23 cellular contexts compared by ENCODE assay signal in the genomic region with DNA sequence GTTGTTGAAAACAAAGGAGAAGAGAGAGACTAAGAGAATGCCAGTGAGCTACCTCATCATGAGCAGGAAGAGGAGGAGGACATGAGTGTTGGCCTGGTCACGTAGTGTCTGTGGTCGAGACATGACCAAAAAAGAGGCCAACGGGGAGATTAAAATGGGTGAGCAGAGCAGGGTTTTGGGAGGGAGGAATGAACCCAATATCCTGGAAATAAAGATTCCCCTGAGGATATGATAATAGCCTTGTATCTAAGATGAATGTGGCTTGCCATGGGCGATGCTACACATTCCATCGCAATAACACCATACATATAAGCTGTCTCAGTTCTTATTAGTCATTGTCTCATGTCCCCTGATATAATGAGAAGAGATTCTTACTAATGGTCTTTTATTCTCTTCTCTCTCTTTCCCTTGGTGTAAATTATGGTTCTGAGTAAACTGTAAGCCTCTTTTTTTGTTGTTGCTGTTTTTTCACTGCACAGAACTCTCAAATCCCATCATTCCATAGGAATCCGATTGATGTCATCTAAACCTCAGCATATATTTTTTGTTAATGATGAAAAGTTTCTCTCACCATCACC.
DNase-seq lines count a peak whose midpoint lies in the region; ATAC-seq and TF ChIP-seq lines count a peak whose summit lies in the region.
"Had no signal": no experiment of that assay in that cellular context is flagged by ENCODE, and none has a peak within 500 bp of the region (broad histone marks: within the 10 kb centered on the region; RNA-seq: fewer than 3 reads in every experiment).

No MANE protein-coding gene starts in this region.

- H3K27ac ChIP-seq in RWPE2 (ENCODE audit: poor library complexity, severe bottlenecking), result peak overlapping the region; percentile 98
- H3K27ac ChIP-seq in breast epithelium, result no peak overlapping the region
- H3K27ac ChIP-seq: gastroesophageal sphincter, HL-60, parathyroid adenoma, right lobe of liver, transverse colon had no signal

- H3K4me1 ChIP-seq in RWPE2 (ENCODE audit: insufficient read depth, poor library complexity, severe bottlenecking), result peaks cover 57% of the 10 kb centered on the region
- no peaks in the 10 kb centered on the region for H3K4me1 ChIP-seq in breast epithelium
- H3K4me1 ChIP-seq: gastroesophageal sphincter, parathyroid adenoma, right lobe of liver, transverse colon had no signal

- H3K27me3 ChIP-seq in RWPE2 (ENCODE audit: insufficient read depth, poor library complexity, severe bottlenecking), result no peaks in the 10 kb centered on the region
- H3K27me3 ChIP-seq in breast epithelium, result no peaks in the 10 kb centered on the region
- H3K27me3 ChIP-seq: gastroesophageal sphincter, right lobe of liver, transverse colon had no signal

- intact Hi-C loops in breast epithelium (cut with DNase I; ENCODE audit: low total_unique reads), result no loop called here

- H3K9me3 ChIP-seq in RWPE2 (ENCODE audit: severe bottlenecking) (no peaks in the 10 kb centered on the region), breast epithelium (no peaks in the 10 kb centered on the region)
- H3K9me3 ChIP-seq: gastroesophageal sphincter, right lobe of liver, transverse colon had no signal

- H3K36me3 ChIP-seq in RWPE2 (ENCODE audit: low read depth), result no peaks in the 10 kb centered on the region
- H3K36me3 ChIP-seq in breast epithelium, result no peaks in the 10 kb centered on the region
- H3K36me3 ChIP-seq: gastroesophageal sphincter, right lobe of liver, transverse colon had no signal

- TF ChIP-seq CTCF in RWPE2 (IDR thresholded peaks at IDR 0.05; ENCODE audit: poor library complexity, severe bottlenecking) (no peak), breast epithelium (IDR thresholded peaks at IDR 0.05) (no peak)

- TF ChIP-seq POLR2A in breast epithelium (IDR thresholded peaks at IDR 0.05), result no peak

- H3K4me3 ChIP-seq in RWPE2 (ENCODE audit: severe bottlenecking), result no peak overlapping the region
- no peak overlapping the region for H3K4me3 ChIP-seq in skeletal muscle cell (ENCODE audit: low read depth, low read length)
- H3K4me3 ChIP-seq in breast epithelium, result no peak overlapping the region
- H3K4me3 ChIP-seq: gastroesophageal sphincter, right lobe of liver, transverse colon had no signal

- ATAC-seq in RWPE2 (ENCODE audit: low read depth) (peak; percentile 57), HG02642 (IDR thresholded peaks at IDR 0.05; ENCODE audit: poor library complexity, unreplicated experiment) (no peak)
- ATAC-seq: CD8-positive, alpha-beta T cell; gastroesophageal sphincter; right lobe of liver; stimulated activated naive CD8-positive, alpha-beta T cell treated with anti-CD3 and anti-CD28 coated beads, Interleukin-15, amount 100 ng/mL, for 72 hours had no signal

- DNase-seq in EL (peak; percentile 92), RWPE2 (ENCODE audit: low spot score) (no peak), fibroblast of gingiva (ENCODE audit: low read depth) (peak; percentile 56), skeletal muscle cell (ENCODE audit: low read depth) (peak; percentile 85), NCI-H187 treated with DMSO at 0.1 percent for 48 hours (lab: John Stamatoyannopoulos, UW) (no peak), iPS-NIHi11 (ENCODE audit: low spot score) (no peak), breast epithelium (ENCODE audit: low spot score in 2 of 2) (no peak)
- DNase-seq: activated naive CD4-positive, alpha-beta T cell treated with anti-CD3 and anti-CD28 coated beads, Interleukin-2, amount 50 U/mL, for 16 hours; AML-193; CD8-positive, alpha-beta T cell; DMS153; midbrain; NCI-H1092; NCI-H2029 treated with DMSO at 0.1 percent for 48 hours; NCI-H446; right lobe of liver; stimulated activated naive CD8-positive, alpha-beta T cell treated with anti-CD3 and anti-CD28 coated beads, Interleukin-15, amount 100 ng/mL, for 72 hours; T-helper 9 cell; transverse colon had no signal

Comparison
In these comparisons a context has a peak if more than half of its experiments do, and no peak if none do; other contexts are left out.
1. DNase-seq: peak in EL (single experiment), fibroblast of gingiva (single experiment) and skeletal muscle cell (single experiment); none in RWPE2 (single experiment), NCI-H187 treated with DMSO at 0.1 percent for 48 hours (single experiment), iPS-NIHi11 (single experiment) and breast epithelium (0 of 2).